In genomic region chr6:130575971-130576370, GRCh38 we compare ENCODE assay signal across 9 cellular contexts.
DNase-seq lines count a peak whose midpoint lies in the region; ATAC-seq, FAIRE-seq and TF ChIP-seq lines count a peak whose summit lies in the region.
"Had no signal": no experiment of that assay in that cellular context is flagged by ENCODE, and none has a peak within 500 bp of the region (broad histone marks: within the 10 kb centered on the region; RNA-seq: fewer than 3 reads in every experiment).

No MANE protein-coding gene starts in this region.

- peaks cover 29 to 55% of the 10 kb centered on the region in 2 donors for H3K4me1 Mint-ChIP-seq in effector memory CD8-positive, alpha-beta T cell (ENCODE audit: low read depth in 2 of 2)

- no peak for TF ChIP-seq CTCF in body of pancreas (IDR thresholded peaks at IDR 0.05)

- peak overlapping the region; percentile 55 to 81 for H3K4me3 Mint-ChIP-seq in effector memory CD8-positive, alpha-beta T cell
- H3K4me3 Mint-ChIP-seq: brain had no signal

- intact Hi-C loops in body of pancreas (cut with DNase I) = no loop called here
- intact Hi-C loops in Right ventricle myocardium superior (cut with DNase I) = no loop called here

- ATAC-seq in HG02610 (IDR thresholded peaks at IDR 0.05; ENCODE audit: unreplicated experiment) (peak; percentile 99), body of pancreas (no peak), Right ventricle myocardium superior (ENCODE audit: poor library complexity) (no peak)
- peak; percentile 97 for ATAC-seq in effector memory CD8-positive, alpha-beta T cell (replicated peaks)

- peak overlapping the region; percentile 82 to 90 for H3K27ac Mint-ChIP-seq in effector memory CD8-positive, alpha-beta T cell
- H3K27ac Mint-ChIP-seq: brain had no signal

- no peaks in the 10 kb centered on the region for H3K9me3 ChIP-seq in body of pancreas

- no peak for TF ChIP-seq POLR2A in GM12892 (IDR thresholded peaks at IDR 0.05; ENCODE audit: low read depth, low read length)
- TF ChIP-seq POLR2A in body of pancreas (IDR thresholded peaks at IDR 0.05) = no peak

- no peak overlapping the region for H3K27ac ChIP-seq in body of pancreas

- DNase-seq in GM12892 (ENCODE audit: insufficient read length) (no peak), SW480 (ENCODE audit: low spot score) (peak; percentile 31), body of pancreas (no peak), Right ventricle myocardium superior (no peak), NCI-H345 treated with DMSO at 0.1 percent for 48 hours (lab: John Stamatoyannopoulos, UW; ENCODE audit: unreplicated experiment) (no peak), mucosa of gallbladder (ENCODE audit: low spot score) (no peak)
- peak; percentile 45 to 60 (median 48) for DNase-seq in effector memory CD8-positive, alpha-beta T cell

- H3K4me3 ChIP-seq in body of pancreas = no peak overlapping the region

- no peaks in the 10 kb centered on the region for H3K36me3 Mint-ChIP-seq in effector memory CD8-positive, alpha-beta T cell (ENCODE audit: insufficient read depth)
- H3K36me3 Mint-ChIP-seq: brain had no signal

- WGBS in body of pancreas, 2 donors = 14 to 23% methylated on average over 2 of the region's 2 CpGs

- FAIRE-seq in GM12892 (lab: Jason Lieb, UNC) = peak; percentile 77

- H3K36me3 ChIP-seq in body of pancreas (replicated peaks in 1 of 2; ENCODE audit: insufficient read depth in 1 of 2, low read depth in 2 of 2) = no peaks in the 10 kb centered on the region

- no peaks in the 10 kb centered on the region for H3K4me1 ChIP-seq in body of pancreas

- H3K27me3 ChIP-seq in body of pancreas = no peaks in the 10 kb centered on the region

- no peaks in the 10 kb centered on the region for H3K9me3 Mint-ChIP-seq in effector memory CD8-positive, alpha-beta T cell
- H3K9me3 Mint-ChIP-seq: brain had no signal

- H3K27me3 Mint-ChIP-seq in effector memory CD8-positive, alpha-beta T cell = no peaks in the 10 kb centered on the region
- H3K27me3 Mint-ChIP-seq: brain had no signal

Comparison
In these comparisons a context has a peak if more than half of its experiments do, and no peak if none do; other contexts are left out.
1. DNase-seq: peak in SW480 (single experiment) and effector memory CD8-positive, alpha-beta T cell (3 of 3); none in GM12892 (single experiment), body of pancreas (0 of 4), Right ventricle myocardium superior (single experiment), NCI-H345 treated with DMSO at 0.1 percent for 48 hours (single experiment) and mucosa of gallbladder (single experiment).
2. ATAC-seq: peak in HG02610 (single experiment) and effector memory CD8-positive, alpha-beta T cell (single experiment); none in body of pancreas (single experiment) and Right ventricle myocardium superior (single experiment).